Comparison of ENCODE assay signal across 1 cellular context in genomic region chr4:86940176-86940575, GRCh38.
TF ChIP-seq lines count a peak whose summit lies in the region.

No MANE protein-coding gene starts in this region.

TF ChIP-seq in HepG2, 621 proteins besides CTCF, POLR2A, EP300 and RAD21:
- TF ChIP-seq ZNF121 (CRISPR knock-in tag; IDR thresholded peaks at IDR 0.05): peak; percentile 81
- TF ChIP-seq MEIS1 (CRISPR knock-in tag; IDR thresholded peaks at IDR 0.05; ENCODE audit: borderline replicate concordance): no peak
- TF ChIP-seq ZNF564 (CRISPR knock-in tag; IDR thresholded peaks at IDR 0.05): no peak
- TF ChIP-seq ZNF713 (CRISPR knock-in tag; IDR thresholded peaks at IDR 0.05): no peak
- no peak for TF ChIP-seq JUNB (CRISPR knock-in tag; IDR thresholded peaks at IDR 0.05; ENCODE audit: borderline replicate concordance)
TF ChIP-seq in HepG2: peak in this region for 1.
